In the genomic region with DNA sequence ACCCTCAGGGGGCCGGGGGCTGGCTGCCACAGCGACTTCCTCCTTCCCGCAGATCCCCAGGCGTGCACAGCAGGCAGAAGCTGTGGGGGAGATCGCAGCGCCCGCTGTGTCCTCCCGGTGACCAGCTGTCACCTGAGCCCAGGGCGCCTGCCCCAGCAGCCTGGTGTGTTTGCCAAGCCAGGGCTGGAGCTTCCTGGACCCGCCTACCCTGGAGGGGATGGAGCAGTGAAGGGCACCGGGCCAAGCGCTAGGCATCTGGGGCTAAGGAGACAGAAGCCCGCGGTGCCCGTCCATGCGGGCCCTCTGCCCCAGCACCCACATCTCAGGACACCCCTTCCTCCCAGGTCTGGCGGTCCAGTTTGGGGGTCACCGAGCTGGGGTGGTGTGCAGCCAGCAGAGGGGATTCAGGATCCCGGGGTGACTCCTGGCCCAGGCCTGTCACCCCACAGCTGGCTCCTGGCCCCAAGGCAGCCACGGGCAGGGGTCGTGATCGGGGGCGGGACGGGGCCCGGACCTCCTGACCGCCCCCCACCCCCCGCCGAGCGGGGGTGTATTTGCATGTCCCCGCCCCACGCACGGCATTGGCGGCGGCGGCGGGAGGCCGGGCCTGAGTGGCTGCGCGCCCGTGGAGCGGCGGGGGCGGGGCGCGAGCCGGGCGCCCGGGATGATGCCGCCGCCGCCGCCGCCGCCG, we compare ENCODE assay signal across 1 cellular context.
TF ChIP-seq lines count a peak whose summit lies in the region.

A gene with protein sequence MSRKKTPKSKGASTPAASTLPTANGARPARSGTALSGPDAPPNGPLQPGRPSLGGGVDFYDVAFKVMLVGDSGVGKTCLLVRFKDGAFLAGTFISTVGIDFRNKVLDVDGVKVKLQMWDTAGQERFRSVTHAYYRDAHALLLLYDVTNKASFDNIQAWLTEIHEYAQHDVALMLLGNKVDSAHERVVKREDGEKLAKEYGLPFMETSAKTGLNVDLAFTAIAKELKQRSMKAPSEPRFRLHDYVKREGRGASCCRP (plus strand): TSS at position 645 of the 691 bp plus-strand sequence. CDS start 159 bp downstream, outside the sequence.

TF ChIP-seq in HepG2, 621 proteins besides CTCF, POLR2A, EP300 and RAD21 (continued from another document and continues in another):
- TF ChIP-seq, protein P1, sequence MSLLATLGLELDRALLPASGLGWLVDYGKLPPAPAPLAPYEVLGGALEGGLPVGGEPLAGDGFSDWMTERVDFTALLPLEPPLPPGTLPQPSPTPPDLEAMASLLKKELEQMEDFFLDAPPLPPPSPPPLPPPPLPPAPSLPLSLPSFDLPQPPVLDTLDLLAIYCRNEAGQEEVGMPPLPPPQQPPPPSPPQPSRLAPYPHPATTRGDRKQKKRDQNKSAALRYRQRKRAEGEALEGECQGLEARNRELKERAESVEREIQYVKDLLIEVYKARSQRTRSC (CRISPR knock-in tag; IDR thresholded peaks at IDR 0.05; ENCODE audit: low read depth): no peak
- TF ChIP-seq, protein P2, sequence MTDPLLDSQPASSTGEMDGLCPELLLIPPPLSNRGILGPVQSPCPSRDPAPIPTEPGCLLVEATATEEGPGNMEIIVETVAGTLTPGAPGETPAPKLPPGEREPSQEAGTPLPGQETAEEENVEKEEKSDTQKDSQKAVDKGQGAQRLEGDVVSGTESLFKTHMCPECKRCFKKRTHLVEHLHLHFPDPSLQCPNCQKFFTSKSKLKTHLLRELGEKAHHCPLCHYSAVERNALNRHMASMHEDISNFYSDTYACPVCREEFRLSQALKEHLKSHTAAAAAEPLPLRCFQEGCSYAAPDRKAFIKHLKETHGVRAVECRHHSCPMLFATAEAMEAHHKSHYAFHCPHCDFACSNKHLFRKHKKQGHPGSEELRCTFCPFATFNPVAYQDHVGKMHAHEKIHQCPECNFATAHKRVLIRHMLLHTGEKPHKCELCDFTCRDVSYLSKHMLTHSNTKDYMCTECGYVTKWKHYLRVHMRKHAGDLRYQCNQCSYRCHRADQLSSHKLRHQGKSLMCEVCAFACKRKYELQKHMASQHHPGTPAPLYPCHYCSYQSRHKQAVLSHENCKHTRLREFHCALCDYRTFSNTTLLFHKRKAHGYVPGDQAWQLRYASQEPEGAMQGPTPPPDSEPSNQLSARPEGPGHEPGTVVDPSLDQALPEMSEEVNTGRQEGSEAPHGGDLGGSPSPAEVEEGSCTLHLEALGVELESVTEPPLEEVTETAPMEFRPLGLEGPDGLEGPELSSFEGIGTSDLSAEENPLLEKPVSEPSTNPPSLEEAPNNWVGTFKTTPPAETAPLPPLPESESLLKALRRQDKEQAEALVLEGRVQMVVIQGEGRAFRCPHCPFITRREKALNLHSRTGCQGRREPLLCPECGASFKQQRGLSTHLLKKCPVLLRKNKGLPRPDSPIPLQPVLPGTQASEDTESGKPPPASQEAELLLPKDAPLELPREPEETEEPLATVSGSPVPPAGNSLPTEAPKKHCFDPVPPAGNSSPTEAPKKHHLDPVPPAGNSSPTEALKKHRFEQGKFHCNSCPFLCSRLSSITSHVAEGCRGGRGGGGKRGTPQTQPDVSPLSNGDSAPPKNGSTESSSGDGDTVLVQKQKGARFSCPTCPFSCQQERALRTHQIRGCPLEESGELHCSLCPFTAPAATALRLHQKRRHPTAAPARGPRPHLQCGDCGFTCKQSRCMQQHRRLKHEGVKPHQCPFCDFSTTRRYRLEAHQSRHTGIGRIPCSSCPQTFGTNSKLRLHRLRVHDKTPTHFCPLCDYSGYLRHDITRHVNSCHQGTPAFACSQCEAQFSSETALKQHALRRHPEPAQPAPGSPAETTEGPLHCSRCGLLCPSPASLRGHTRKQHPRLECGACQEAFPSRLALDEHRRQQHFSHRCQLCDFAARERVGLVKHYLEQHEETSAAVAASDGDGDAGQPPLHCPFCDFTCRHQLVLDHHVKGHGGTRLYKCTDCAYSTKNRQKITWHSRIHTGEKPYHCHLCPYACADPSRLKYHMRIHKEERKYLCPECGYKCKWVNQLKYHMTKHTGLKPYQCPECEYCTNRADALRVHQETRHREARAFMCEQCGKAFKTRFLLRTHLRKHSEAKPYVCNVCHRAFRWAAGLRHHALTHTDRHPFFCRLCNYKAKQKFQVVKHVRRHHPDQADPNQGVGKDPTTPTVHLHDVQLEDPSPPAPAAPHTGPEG (CRISPR knock-in tag; IDR thresholded peaks at IDR 0.05): no peak; the same call in 1 of the 2 replicates
- TF ChIP-seq, protein P3, sequence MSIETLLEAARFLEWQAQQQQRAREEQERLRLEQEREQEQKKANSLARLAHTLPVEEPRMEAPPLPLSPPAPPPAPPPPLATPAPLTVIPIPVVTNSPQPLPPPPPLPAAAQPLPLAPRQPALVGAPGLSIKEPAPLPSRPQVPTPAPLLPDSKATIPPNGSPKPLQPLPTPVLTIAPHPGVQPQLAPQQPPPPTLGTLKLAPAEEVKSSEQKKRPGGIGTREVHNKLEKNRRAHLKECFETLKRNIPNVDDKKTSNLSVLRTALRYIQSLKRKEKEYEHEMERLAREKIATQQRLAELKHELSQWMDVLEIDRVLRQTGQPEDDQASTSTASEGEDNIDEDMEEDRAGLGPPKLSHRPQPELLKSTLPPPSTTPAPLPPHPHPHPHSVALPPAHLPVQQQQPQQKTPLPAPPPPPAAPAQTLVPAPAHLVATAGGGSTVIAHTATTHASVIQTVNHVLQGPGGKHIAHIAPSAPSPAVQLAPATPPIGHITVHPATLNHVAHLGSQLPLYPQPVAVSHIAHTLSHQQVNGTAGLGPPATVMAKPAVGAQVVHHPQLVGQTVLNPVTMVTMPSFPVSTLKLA (IDR thresholded peaks at IDR 0.05): peak; percentile 12; the same call in 1 of the 2 replicates
- TF ChIP-seq ZNF296 (CRISPR knock-in tag; conservative IDR thresholded peaks at IDR 0.05) (no peak), ZSCAN30 (CRISPR knock-in tag; IDR thresholded peaks at IDR 0.05) (no peak), SALL1 (CRISPR knock-in tag; IDR thresholded peaks at IDR 0.05) (peak; percentile 46; the same call in 1 of the 2 replicates), ZNF30 (CRISPR knock-in tag; IDR thresholded peaks at IDR 0.05) (no peak), NRL (CRISPR knock-in tag; IDR thresholded peaks at IDR 0.05; ENCODE audit: borderline replicate concordance) (no peak), ZNF484 (CRISPR knock-in tag; IDR thresholded peaks at IDR 0.05; ENCODE audit: borderline replicate concordance, low read depth) (no peak), CEBPG (CRISPR knock-in tag; IDR thresholded peaks at IDR 0.05) (no peak), SAFB2 (CRISPR knock-in tag; IDR thresholded peaks at IDR 0.05; ENCODE audit: borderline replicate concordance, low read depth) (no peak), PAF1 (CRISPR knock-in tag; IDR thresholded peaks at IDR 0.05) (no peak), ISX (CRISPR knock-in tag; conservative IDR thresholded peaks at IDR 0.05) (no peak), MZF1 (CRISPR knock-in tag; IDR thresholded peaks at IDR 0.05; ENCODE audit: borderline replicate concordance) (no peak), GTF2F1 (IDR thresholded peaks at IDR 0.05; ENCODE audit: low read length) (no peak), HNRNPUL1 (IDR thresholded peaks at IDR 0.05; ENCODE audit: low read depth, low read length) (no peak), PTBP1 (IDR thresholded peaks at IDR 0.05; ENCODE audit: low read depth, low read length, poor library complexity, severe bottlenecking) (no peak), ZSCAN21 (CRISPR knock-in tag; IDR thresholded peaks at IDR 0.05; ENCODE audit: borderline replicate concordance) (no peak), NFYC (CRISPR knock-in tag; IDR thresholded peaks at IDR 0.05) (no peak; the same call in 1 of the 2 replicates), ZNF205 (CRISPR knock-in tag; IDR thresholded peaks at IDR 0.05) (0 out of 2 replicates have a peak, but pooled peaks have one; percentile 22), SP1 (IDR thresholded peaks at IDR 0.05) (no peak), SP1 (CRISPR knock-in tag; IDR thresholded peaks at IDR 0.05) (0 out of 2 replicates have a peak, but pooled peaks have one; percentile 23), EHMT2 (IDR thresholded peaks at IDR 0.05; ENCODE audit: borderline replicate concordance, low read depth, low read length) (no peak), MATR3 (CRISPR knock-in tag; IDR thresholded peaks at IDR 0.05) (no peak), ZNF44 (CRISPR knock-in tag; IDR thresholded peaks at IDR 0.05) (no peak), AGO2 (optimal IDR thresholded peaks at IDR 0.05; ENCODE audit: low read depth, low read length) (peak; percentile 61), SNRNP70 (IDR thresholded peaks at IDR 0.05; ENCODE audit: low read depth, low read length) (no peak), HDAC6 (IDR thresholded peaks at IDR 0.05; ENCODE audit: low read depth, low read length) (no peak), ZNF207 (IDR thresholded peaks at IDR 0.05; ENCODE audit: borderline replicate concordance) (no peak), IKZF1 (IDR thresholded peaks at IDR 0.05) (no peak), ZNF382 (CRISPR knock-in tag; IDR thresholded peaks at IDR 0.05; ENCODE audit: borderline replicate concordance) (no peak), ZNF570 (CRISPR knock-in tag; IDR thresholded peaks at IDR 0.05; ENCODE audit: borderline replicate concordance) (no peak), RFX3 (CRISPR knock-in tag; IDR thresholded peaks at IDR 0.05) (no peak), CHD4 (IDR thresholded peaks at IDR 0.05; ENCODE audit: borderline replicate concordance, low read length) (peak; percentile 71; the same call in 1 of the 2 replicates), ZNF644 (CRISPR knock-in tag; IDR thresholded peaks at IDR 0.05; ENCODE audit: low read depth) (no peak), ZSCAN9 (CRISPR knock-in tag; IDR thresholded peaks at IDR 0.05; ENCODE audit: borderline replicate concordance) (no peak)
- TF ChIP-seq, protein P4, sequence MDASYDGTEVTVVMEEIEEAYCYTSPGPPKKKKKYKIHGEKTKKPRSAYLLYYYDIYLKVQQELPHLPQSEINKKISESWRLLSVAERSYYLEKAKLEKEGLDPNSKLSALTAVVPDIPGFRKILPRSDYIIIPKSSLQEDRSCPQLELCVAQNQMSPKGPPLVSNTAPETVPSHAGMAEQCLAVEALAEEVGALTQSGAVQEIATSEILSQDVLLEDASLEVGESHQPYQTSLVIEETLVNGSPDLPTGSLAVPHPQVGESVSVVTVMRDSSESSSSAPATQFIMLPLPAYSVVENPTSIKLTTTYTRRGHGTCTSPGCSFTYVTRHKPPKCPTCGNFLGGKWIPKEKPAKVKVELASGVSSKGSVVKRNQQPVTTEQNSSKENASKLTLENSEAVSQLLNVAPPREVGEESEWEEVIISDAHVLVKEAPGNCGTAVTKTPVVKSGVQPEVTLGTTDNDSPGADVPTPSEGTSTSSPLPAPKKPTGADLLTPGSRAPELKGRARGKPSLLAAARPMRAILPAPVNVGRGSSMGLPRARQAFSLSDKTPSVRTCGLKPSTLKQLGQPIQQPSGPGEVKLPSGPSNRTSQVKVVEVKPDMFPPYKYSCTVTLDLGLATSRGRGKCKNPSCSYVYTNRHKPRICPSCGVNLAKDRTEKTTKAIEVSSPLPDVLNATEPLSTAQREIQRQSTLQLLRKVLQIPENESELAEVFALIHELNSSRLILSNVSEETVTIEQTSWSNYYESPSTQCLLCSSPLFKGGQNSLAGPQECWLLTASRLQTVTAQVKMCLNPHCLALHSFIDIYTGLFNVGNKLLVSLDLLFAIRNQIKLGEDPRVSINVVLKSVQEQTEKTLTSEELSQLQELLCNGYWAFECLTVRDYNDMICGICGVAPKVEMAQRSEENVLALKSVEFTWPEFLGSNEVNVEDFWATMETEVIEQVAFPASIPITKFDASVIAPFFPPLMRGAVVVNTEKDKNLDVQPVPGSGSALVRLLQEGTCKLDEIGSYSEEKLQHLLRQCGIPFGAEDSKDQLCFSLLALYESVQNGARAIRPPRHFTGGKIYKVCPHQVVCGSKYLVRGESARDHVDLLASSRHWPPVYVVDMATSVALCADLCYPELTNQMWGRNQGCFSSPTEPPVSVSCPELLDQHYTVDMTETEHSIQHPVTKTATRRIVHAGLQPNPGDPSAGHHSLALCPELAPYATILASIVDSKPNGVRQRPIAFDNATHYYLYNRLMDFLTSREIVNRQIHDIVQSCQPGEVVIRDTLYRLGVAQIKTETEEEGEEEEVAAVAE (CRISPR knock-in tag; IDR thresholded peaks at IDR 0.05; ENCODE audit: borderline replicate concordance): no peak
- TF ChIP-seq, protein P5, sequence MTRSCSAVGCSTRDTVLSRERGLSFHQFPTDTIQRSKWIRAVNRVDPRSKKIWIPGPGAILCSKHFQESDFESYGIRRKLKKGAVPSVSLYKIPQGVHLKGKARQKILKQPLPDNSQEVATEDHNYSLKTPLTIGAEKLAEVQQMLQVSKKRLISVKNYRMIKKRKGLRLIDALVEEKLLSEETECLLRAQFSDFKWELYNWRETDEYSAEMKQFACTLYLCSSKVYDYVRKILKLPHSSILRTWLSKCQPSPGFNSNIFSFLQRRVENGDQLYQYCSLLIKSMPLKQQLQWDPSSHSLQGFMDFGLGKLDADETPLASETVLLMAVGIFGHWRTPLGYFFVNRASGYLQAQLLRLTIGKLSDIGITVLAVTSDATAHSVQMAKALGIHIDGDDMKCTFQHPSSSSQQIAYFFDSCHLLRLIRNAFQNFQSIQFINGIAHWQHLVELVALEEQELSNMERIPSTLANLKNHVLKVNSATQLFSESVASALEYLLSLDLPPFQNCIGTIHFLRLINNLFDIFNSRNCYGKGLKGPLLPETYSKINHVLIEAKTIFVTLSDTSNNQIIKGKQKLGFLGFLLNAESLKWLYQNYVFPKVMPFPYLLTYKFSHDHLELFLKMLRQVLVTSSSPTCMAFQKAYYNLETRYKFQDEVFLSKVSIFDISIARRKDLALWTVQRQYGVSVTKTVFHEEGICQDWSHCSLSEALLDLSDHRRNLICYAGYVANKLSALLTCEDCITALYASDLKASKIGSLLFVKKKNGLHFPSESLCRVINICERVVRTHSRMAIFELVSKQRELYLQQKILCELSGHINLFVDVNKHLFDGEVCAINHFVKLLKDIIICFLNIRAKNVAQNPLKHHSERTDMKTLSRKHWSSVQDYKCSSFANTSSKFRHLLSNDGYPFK (CRISPR knock-in tag; IDR thresholded peaks at IDR 0.05; ENCODE audit: borderline replicate concordance): 0 out of 2 replicates have a peak, but pooled peaks have one; percentile 39
- TF ChIP-seq, protein P6, sequence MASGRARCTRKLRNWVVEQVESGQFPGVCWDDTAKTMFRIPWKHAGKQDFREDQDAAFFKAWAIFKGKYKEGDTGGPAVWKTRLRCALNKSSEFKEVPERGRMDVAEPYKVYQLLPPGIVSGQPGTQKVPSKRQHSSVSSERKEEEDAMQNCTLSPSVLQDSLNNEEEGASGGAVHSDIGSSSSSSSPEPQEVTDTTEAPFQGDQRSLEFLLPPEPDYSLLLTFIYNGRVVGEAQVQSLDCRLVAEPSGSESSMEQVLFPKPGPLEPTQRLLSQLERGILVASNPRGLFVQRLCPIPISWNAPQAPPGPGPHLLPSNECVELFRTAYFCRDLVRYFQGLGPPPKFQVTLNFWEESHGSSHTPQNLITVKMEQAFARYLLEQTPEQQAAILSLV (CRISPR knock-in tag; IDR thresholded peaks at IDR 0.05; ENCODE audit: borderline replicate concordance): no peak
- TF ChIP-seq, protein P7, sequence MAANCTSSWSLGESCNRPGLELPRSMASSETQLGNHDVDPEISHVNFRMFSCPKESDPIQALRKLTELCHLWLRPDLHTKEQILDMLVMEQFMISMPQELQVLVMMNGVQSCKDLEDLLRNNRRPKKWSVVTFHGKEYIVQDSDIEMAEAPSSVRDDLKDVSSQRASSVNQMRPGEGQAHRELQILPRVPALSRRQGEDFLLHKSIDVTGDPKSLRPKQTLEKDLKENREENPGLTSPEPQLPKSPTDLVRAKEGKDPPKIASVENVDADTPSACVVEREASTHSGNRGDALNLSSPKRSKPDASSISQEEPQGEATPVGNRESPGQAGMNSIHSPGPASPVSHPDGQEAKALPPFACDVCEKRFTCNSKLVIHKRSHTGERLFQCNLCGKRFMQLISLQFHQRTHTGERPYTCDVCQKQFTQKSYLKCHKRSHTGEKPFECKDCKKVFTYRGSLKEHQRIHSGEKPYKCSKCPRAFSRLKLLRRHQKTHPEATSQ (CRISPR knock-in tag; IDR thresholded peaks at IDR 0.05; ENCODE audit: borderline replicate concordance): no peak
